28 cellular contexts compared by ENCODE assay signal in the genomic region with DNA sequence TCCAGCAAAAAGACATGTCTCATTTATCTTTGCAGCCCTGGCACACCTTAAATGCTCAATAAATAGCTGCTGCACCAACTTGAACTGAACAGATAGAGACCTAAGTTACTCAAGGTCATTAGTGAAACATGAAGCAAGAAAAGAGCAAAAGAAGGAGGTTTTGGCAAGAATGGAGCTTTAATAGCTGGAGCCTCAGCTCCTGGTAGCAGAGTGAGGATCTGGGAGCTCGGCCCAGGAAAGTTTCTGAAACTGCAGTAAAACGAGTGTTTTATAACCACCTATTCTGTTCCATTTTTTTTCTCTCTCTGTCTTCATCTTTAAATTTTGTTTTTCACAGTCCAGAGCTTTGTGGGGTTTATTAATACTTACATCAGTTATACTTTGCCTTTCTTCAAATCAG.
"Had no signal": no experiment of that assay in that cellular context is flagged by ENCODE, and none has a peak within 500 bp of the region (broad histone marks: within the 10 kb centered on the region; RNA-seq: fewer than 3 reads in every experiment).

No MANE protein-coding gene starts in this region.

- H3K4me1 ChIP-seq: right lobe of liver had no signal

- ATAC-seq: esophagus mucosa; right lobe of liver; stimulated activated memory B cell treated with anti-CD40 and anti-IgM and Interleukin-4, amounts not matched to agents 10 μg/mL and 1 μg/mL and 100 μg/mL, for 72 hours had no signal

- H3K4me1 Mint-ChIP-seq: central memory CD8-positive, alpha-beta T cell; endodermal cell; naive B cell; stimulated activated memory B cell treated with anti-CD40 and anti-IgM and Interleukin-4, amounts not matched to agents 10 μg/mL and 1 μg/mL and 100 μg/mL, for 72 hours had no signal

- H3K36me3 Mint-ChIP-seq: activated naive CD8-positive, alpha-beta T cell; mesothelial cell of epicardium; naive B cell; stimulated activated memory B cell treated with anti-CD40 and anti-IgM and Interleukin-4, amounts not matched to agents 10 μg/mL and 1 μg/mL and 100 μg/mL, for 72 hours had no signal

- H3K4me2 ChIP-seq: hepatocyte, smooth muscle cell had no signal

- H3K4me3 ChIP-seq: hepatocyte, ovary, right lobe of liver, smooth muscle cell, stomach, transverse colon had no signal

- H3K27ac Mint-ChIP-seq: activated naive CD8-positive, alpha-beta T cell; dendritic cell treated with granulocyte-macrophage colony-stimulating factor and Interleukin-4, amounts not matched to agents 40 ng/mL and 50 ng/mL, for 4 days; endodermal cell; mesothelial cell of epicardium; progenitor cell of endocrine pancreas; stimulated activated memory B cell treated with anti-CD40 and anti-IgM and Interleukin-4, amounts not matched to agents 10 μg/mL and 1 μg/mL and 100 μg/mL, for 72 hours; T-helper 2 cell treated with Interferon-gamma antibody and Interleukin-4, amounts not matched to agents 5 μg/mL and 100 μg/mL, for 36 hours had no signal

- H3K36me3 ChIP-seq: ovary, right lobe of liver, stomach, transverse colon had no signal

- H3K4me3 Mint-ChIP-seq: activated naive CD8-positive, alpha-beta T cell; central memory CD8-positive, alpha-beta T cell; dendritic cell treated with granulocyte-macrophage colony-stimulating factor and Interleukin-4, amounts not matched to agents 40 ng/mL and 50 ng/mL, for 4 days; endodermal cell; mesothelial cell of epicardium; naive B cell; stimulated activated memory B cell treated with anti-CD40 and anti-IgM and Interleukin-4, amounts not matched to agents 10 μg/mL and 1 μg/mL and 100 μg/mL, for 72 hours; T-helper 2 cell treated with Interferon-gamma antibody and Interleukin-4, amounts not matched to agents 5 μg/mL and 100 μg/mL, for 36 hours had no signal

- H3K9me3 ChIP-seq: ovary, right lobe of liver, stomach, transverse colon had no signal

- H3K27ac ChIP-seq: hepatocyte, ovary, right lobe of liver, stomach, transverse colon had no signal

- DNase-seq: activated CD4-positive, alpha-beta T cell treated with anti-CD3 and anti-CD28 coated beads for 4 hours; activated CD4-positive, alpha-beta T cell treated with anti-CD3 and anti-CD28 coated beads, Interleukin-2, amount 50 U/mL, for 4 hours; activated CD4-positive, CD25-positive, alpha-beta regulatory T cell; activated effector memory CD4-positive, alpha-beta T cell treated with Interleukin-2 at 50 U/mL for 16 hours; activated naive CD4-positive, alpha-beta T cell treated with Interleukin-2 at 50 U/mL for 16 hours; anterior cingulate cortex; endodermal cell; islet precursor cell; mammary epithelial cell; naive B cell; ovary; right lobe of liver; stimulated activated CD4-positive, alpha-beta T cell treated with anti-CD3 and anti-CD28 coated beads, Interleukin-1b, Interleukin-23, amount 100 ng/mL, for 48 hours; stimulated activated CD4-positive, alpha-beta T cell treated with anti-CD3 and anti-CD28 coated beads, Interleukin-4, amount 100 ng/mL, for 4 hours; stimulated activated CD8-positive, alpha-beta memory T cell treated with anti-CD3 and anti-CD28 coated beads, Interleukin-4, amount 100 ng/mL, for 48 hours; stomach; T-helper 1 cell; transverse colon had no signal

- H3K9me3 Mint-ChIP-seq: central memory CD8-positive, alpha-beta T cell; dendritic cell treated with granulocyte-macrophage colony-stimulating factor and Interleukin-4, amounts not matched to agents 40 ng/mL and 50 ng/mL, for 4 days; endodermal cell; mesothelial cell of epicardium; naive B cell; stimulated activated memory B cell treated with anti-CD40 and anti-IgM and Interleukin-4, amounts not matched to agents 10 μg/mL and 1 μg/mL and 100 μg/mL, for 72 hours; T-helper 2 cell treated with Interferon-gamma antibody and Interleukin-4, amounts not matched to agents 5 μg/mL and 100 μg/mL, for 36 hours had no signal

- H2AFZ ChIP-seq: hepatocyte had no signal

- H3K27me3 ChIP-seq: hepatocyte, ovary, right lobe of liver had no signal
